ENCODE assay signal across 12 cellular contexts in genomic region chr13:24299488-24300114, GRCh38. TPM values are rescaled to one million over a fixed set of nuclear protein-coding genes. Genes with fewer than 3 reads are reported as not detected.
"Had no signal": no experiment of that assay in that cellular context is flagged by ENCODE, and none has a peak within 500 bp of the region (broad histone marks: within the 10 kb centered on the region; RNA-seq: fewer than 3 reads in every experiment).

No MANE protein-coding gene starts in this region.

- H3K9me3 Mint-ChIP-seq: activated naive CD8-positive, alpha-beta T cell treated with anti-CD3 and anti-CD28 coated beads, Interleukin-2, amount 10 ng/mL, durations not matched to agents 7 days and 5 days; stimulated activated memory B cell treated with anti-CD40 and anti-IgM and Interleukin-4, amounts not matched to agents 10 μg/mL and 1 μg/mL and 100 μg/mL, for 72 hours had no signal

- DNase-seq: activated CD4-positive, alpha-beta T cell treated with anti-CD3 and anti-CD28 coated beads for 1 hour; activated effector memory CD4-positive, alpha-beta T cell treated with Interleukin-2 at 50 U/mL for 16 hours; activated naive CD8-positive, alpha-beta T cell treated with anti-CD3 and anti-CD28 coated beads, Interleukin-2, amount 10 ng/mL, durations not matched to agents 7 days and 5 days; activated T-cell treated with anti-CD3 and anti-CD28 coated beads for 4 hours; gastrocnemius medialis; hippocampal formation; SJCRH30; small intestine; trophoblast cell had no signal

- ATAC-seq: gastrocnemius medialis; stimulated activated memory B cell treated with anti-CD40 and anti-IgM and Interleukin-4, amounts not matched to agents 10 μg/mL and 1 μg/mL and 100 μg/mL, for 72 hours had no signal

- H3K4me1 Mint-ChIP-seq: stimulated activated memory B cell treated with anti-CD40 and anti-IgM and Interleukin-4, amounts not matched to agents 10 μg/mL and 1 μg/mL and 100 μg/mL, for 72 hours had no signal

- H3K4me3 Mint-ChIP-seq: activated naive CD8-positive, alpha-beta T cell treated with anti-CD3 and anti-CD28 coated beads, Interleukin-2, amount 10 ng/mL, durations not matched to agents 7 days and 5 days; stimulated activated memory B cell treated with anti-CD40 and anti-IgM and Interleukin-4, amounts not matched to agents 10 μg/mL and 1 μg/mL and 100 μg/mL, for 72 hours had no signal

- H3K27me3 Mint-ChIP-seq: activated naive CD8-positive, alpha-beta T cell treated with anti-CD3 and anti-CD28 coated beads, Interleukin-2, amount 10 ng/mL, durations not matched to agents 7 days and 5 days; stimulated activated memory B cell treated with anti-CD40 and anti-IgM and Interleukin-4, amounts not matched to agents 10 μg/mL and 1 μg/mL and 100 μg/mL, for 72 hours had no signal

- H3K27ac Mint-ChIP-seq: activated naive CD8-positive, alpha-beta T cell treated with anti-CD3 and anti-CD28 coated beads, Interleukin-2, amount 10 ng/mL, durations not matched to agents 7 days and 5 days; stimulated activated memory B cell treated with anti-CD40 and anti-IgM and Interleukin-4, amounts not matched to agents 10 μg/mL and 1 μg/mL and 100 μg/mL, for 72 hours had no signal

- H3K9me3 ChIP-seq: ascending aorta, gastrocnemius medialis, right atrium auricular region, SJCRH30 had no signal

RNA-seq across cellular contexts. Expression of gene C1QTNF9, which starts 9.8 kb away (rescaled TPM):
- total RNA-seq: activated naive CD8-positive, alpha-beta T cell treated with anti-CD3 and anti-CD28 coated beads, Interleukin-2, amount 10 ng/mL, durations not matched to agents 7 days and 5 days; ascending aorta; SJCRH30 had no signal
